4 cellular contexts compared by ENCODE assay signal in the genomic region with DNA sequence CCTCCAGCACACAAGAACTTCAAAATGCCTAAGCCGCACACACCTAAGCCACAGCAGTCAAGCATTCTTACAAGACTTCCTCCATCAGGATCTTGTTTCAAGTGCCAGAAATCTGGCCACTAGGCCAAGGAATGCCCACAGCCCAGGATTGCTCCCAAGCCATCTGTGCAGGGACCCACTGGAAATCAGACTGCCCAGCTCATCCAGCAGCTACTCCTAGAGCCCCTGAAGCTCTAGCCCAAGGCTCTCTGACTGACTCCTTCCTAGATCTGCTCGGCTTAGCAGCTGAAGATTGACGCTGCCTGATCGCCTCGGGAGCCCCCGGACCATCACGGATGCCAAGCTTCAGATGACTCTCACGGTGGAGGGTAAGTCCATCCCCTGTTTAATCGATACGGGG. TPM values are rescaled to one million over a fixed set of nuclear protein-coding genes. Genes with fewer than 3 reads are reported as not detected.
"Had no signal": no experiment of that assay in that cellular context is flagged by ENCODE, and none has a peak within 500 bp of the region (broad histone marks: within the 10 kb centered on the region; RNA-seq: fewer than 3 reads in every experiment).

No MANE protein-coding gene starts in this region.

RNA-seq across cellular contexts. Expression of gene TUBB2B, which starts 59.4 kb away (rescaled TPM):
- total RNA-seq: activated CD4-positive, alpha-beta T cell treated with anti-CD3 and anti-CD28 coated beads, Interleukin-2, amount 10 ng/mL, durations not matched to agents 7 days and 5 days; activated CD8-positive, alpha-beta T cell treated with anti-CD3 and anti-CD28 coated beads, Interleukin-2, amount 10 ng/mL, durations not matched to agents 7 days and 5 days; activated naive CD8-positive, alpha-beta T cell treated with anti-CD3 and anti-CD28 coated beads, Interleukin-2, amount 10 ng/mL, durations not matched to agents 7 days and 5 days; ascending aorta had no signal
